27 cellular contexts compared by ENCODE assay signal in the genomic region with DNA sequence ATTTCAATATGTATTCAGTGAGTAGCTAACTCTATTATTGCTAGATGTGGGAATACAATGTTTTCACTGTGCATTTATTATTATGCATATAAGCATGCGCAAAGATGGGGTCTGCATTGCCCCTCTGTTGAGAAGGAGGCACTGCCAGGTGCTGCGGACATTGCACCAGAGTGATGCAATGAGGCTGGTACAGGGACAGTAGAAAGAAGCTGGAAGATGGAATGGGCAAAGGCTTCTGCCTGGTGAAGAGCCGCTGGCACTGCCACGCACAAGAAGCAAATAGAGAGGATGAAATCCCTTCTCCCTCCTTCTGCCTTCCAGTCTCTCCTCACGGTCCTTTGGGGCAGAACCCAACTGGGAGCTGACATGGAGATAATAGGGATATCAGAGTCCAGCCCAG.
"Had no signal": no experiment of that assay in that cellular context is flagged by ENCODE, and none has a peak within 500 bp of the region (broad histone marks: within the 10 kb centered on the region; RNA-seq: fewer than 3 reads in every experiment).

No MANE protein-coding gene starts in this region.

- H3K9me3 Mint-ChIP-seq: neural progenitor cell had no signal

- ATAC-seq: effector memory CD8-positive, alpha-beta T cell; heart right ventricle; left colon; left ventricle myocardium superior; lower lobe of right lung; stimulated activated effector memory CD8-positive, alpha-beta T cell treated with anti-CD3 and anti-CD28 coated beads, Interleukin-12 subunit alpha, Interleukin-12 subunit beta, amount 100 ng/mL, for 72 hours had no signal

- H3K36me3 ChIP-seq: esophagus squamous epithelium, heart right ventricle, lower lobe of right lung, neural progenitor cell, prostate gland, right atrium auricular region, sigmoid colon, stomach, thyroid gland, vagina had no signal

- H3K27me3 Mint-ChIP-seq: effector memory CD8-positive, alpha-beta T cell had no signal

- H3K4me3 Mint-ChIP-seq: effector memory CD8-positive, alpha-beta T cell; nephron; neural progenitor cell; stimulated activated effector memory CD8-positive, alpha-beta T cell treated with anti-CD3 and anti-CD28 coated beads, Interleukin-12 subunit alpha, Interleukin-12 subunit beta, amount 100 ng/mL, for 72 hours had no signal

- H3K27ac ChIP-seq: esophagus squamous epithelium, heart right ventricle, lower lobe of right lung, neural progenitor cell, prostate gland, right atrium auricular region, sigmoid colon, stomach, thyroid gland, vagina had no signal

- H3K27ac Mint-ChIP-seq: nephron; neural progenitor cell; stimulated activated effector memory CD8-positive, alpha-beta T cell treated with anti-CD3 and anti-CD28 coated beads, Interleukin-12 subunit alpha, Interleukin-12 subunit beta, amount 100 ng/mL, for 72 hours had no signal

- H3K4me3 ChIP-seq: esophagus squamous epithelium, heart right ventricle, lower lobe of right lung, neural progenitor cell, prostate gland, right atrium auricular region, sigmoid colon, stomach, thyroid gland, vagina had no signal

- H3K9me3 ChIP-seq: esophagus squamous epithelium, heart right ventricle, lower lobe of right lung, prostate gland, right atrium auricular region, sigmoid colon, stomach, thyroid gland, vagina had no signal

- DNase-seq: cortex of kidney; effector memory CD8-positive, alpha-beta T cell; erythroblast; esophagus squamous epithelium; foreskin melanocyte; glutamatergic neuron; heart right ventricle; hippocampal formation; islet precursor cell; kidney glomerular epithelial cell; left colon; left ventricle myocardium superior; lower lobe of right lung; nucleus accumbens; sigmoid colon; stimulated activated CD4-positive, alpha-beta T cell treated with anti-CD3 and anti-CD28 coated beads, Interleukin-2, amount 100 ng/mL, for 24 hours; stimulated activated CD4-positive, alpha-beta T cell treated with anti-CD3 and anti-CD28 coated beads, Interleukin-4, amount 100 ng/mL, for 24 hours; stimulated activated naive CD4-positive, alpha-beta T cell treated with Interleukin-2 at 50 U/mL for 16 hours; stomach; thyroid gland; trophoblast cell had no signal

- H3K4me1 ChIP-seq: neural progenitor cell, prostate gland, vagina had no signal

- H3K36me3 Mint-ChIP-seq: neural progenitor cell had no signal

- H3K27me3 ChIP-seq: esophagus squamous epithelium, heart right ventricle, neural progenitor cell, right atrium auricular region, sigmoid colon, stomach, thyroid gland, vagina had no signal
